ENCODE assay signal across 16 cellular contexts in genomic region chr18:79428287-79428686, GRCh38.
"Had no signal": no experiment of that assay in that cellular context is flagged by ENCODE, and none has a peak within 500 bp of the region (broad histone marks: within the 10 kb centered on the region; RNA-seq: fewer than 3 reads in every experiment).

No MANE protein-coding gene starts in this region.

- H3K27ac Mint-ChIP-seq: activated naive CD8-positive, alpha-beta T cell treated with anti-CD3 and anti-CD28 coated beads, Interleukin-2, amount 10 ng/mL, durations not matched to agents 7 days and 5 days; dendritic cell treated with granulocyte-macrophage colony-stimulating factor and Interleukin-4, amounts not matched to agents 40 ng/mL and 50 ng/mL, for 4 days; stimulated activated effector memory CD8-positive, alpha-beta T cell treated with anti-CD3 and anti-CD28 coated beads, Interleukin-12 subunit alpha, Interleukin-12 subunit beta, amount 100 ng/mL, for 72 hours; T-helper 2 cell treated with Interferon-gamma antibody and Interleukin-4, amounts not matched to agents 5 μg/mL and 100 μg/mL, for 36 hours had no signal

- ATAC-seq: effector memory CD8-positive, alpha-beta T cell; left lung; stimulated activated effector memory CD8-positive, alpha-beta T cell treated with anti-CD3 and anti-CD28 coated beads, Interleukin-12 subunit alpha, Interleukin-12 subunit beta, amount 100 ng/mL, for 72 hours; upper lobe of right lung had no signal

- H3K27me3 Mint-ChIP-seq: activated naive CD8-positive, alpha-beta T cell treated with anti-CD3 and anti-CD28 coated beads, Interleukin-2, amount 10 ng/mL, durations not matched to agents 7 days and 5 days; dendritic cell treated with granulocyte-macrophage colony-stimulating factor and Interleukin-4, amounts not matched to agents 40 ng/mL and 50 ng/mL, for 4 days; effector memory CD8-positive, alpha-beta T cell had no signal

- H3K4me1 ChIP-seq: left lung, SJSA1 had no signal

- H3K27ac ChIP-seq: brain microvascular endothelial cell, left lung, neutrophil, SJSA1, thoracic aorta, upper lobe of right lung had no signal

- H3K9me3 Mint-ChIP-seq: activated naive CD8-positive, alpha-beta T cell treated with anti-CD3 and anti-CD28 coated beads, Interleukin-2, amount 10 ng/mL, durations not matched to agents 7 days and 5 days; dendritic cell treated with granulocyte-macrophage colony-stimulating factor and Interleukin-4, amounts not matched to agents 40 ng/mL and 50 ng/mL, for 4 days; effector memory CD8-positive, alpha-beta T cell; stimulated activated effector memory CD8-positive, alpha-beta T cell treated with anti-CD3 and anti-CD28 coated beads, Interleukin-12 subunit alpha, Interleukin-12 subunit beta, amount 100 ng/mL, for 72 hours; T-helper 2 cell treated with Interferon-gamma antibody and Interleukin-4, amounts not matched to agents 5 μg/mL and 100 μg/mL, for 36 hours had no signal

- DNase-seq: activated CD4-positive, alpha-beta T cell treated with anti-CD3 and anti-CD28 coated beads, Interleukin-2, amount 50 U/mL, for 4 hours; activated CD4-positive, CD25-positive, alpha-beta regulatory T cell treated with anti-CD3 and anti-CD28 coated beads, Interleukin-2, amount 50 U/mL, for 72 hours; activated naive CD8-positive, alpha-beta T cell treated with anti-CD3 and anti-CD28 coated beads, Interleukin-2, amount 10 ng/mL, durations not matched to agents 7 days and 5 days; activated T-cell treated with anti-CD3 and anti-CD28 coated beads for 4 hours; anterior cingulate cortex; brain microvascular endothelial cell; effector memory CD8-positive, alpha-beta T cell; retina; upper lobe of right lung had no signal

- H3K4me3 Mint-ChIP-seq: activated naive CD8-positive, alpha-beta T cell treated with anti-CD3 and anti-CD28 coated beads, Interleukin-2, amount 10 ng/mL, durations not matched to agents 7 days and 5 days; dendritic cell treated with granulocyte-macrophage colony-stimulating factor and Interleukin-4, amounts not matched to agents 40 ng/mL and 50 ng/mL, for 4 days; effector memory CD8-positive, alpha-beta T cell; stimulated activated effector memory CD8-positive, alpha-beta T cell treated with anti-CD3 and anti-CD28 coated beads, Interleukin-12 subunit alpha, Interleukin-12 subunit beta, amount 100 ng/mL, for 72 hours; T-helper 2 cell treated with Interferon-gamma antibody and Interleukin-4, amounts not matched to agents 5 μg/mL and 100 μg/mL, for 36 hours had no signal

- H3K4me3 ChIP-seq: left lung, SJSA1, thoracic aorta, upper lobe of right lung had no signal

- H3K27me3 ChIP-seq: left lung, neutrophil, SJSA1, upper lobe of right lung had no signal

- H3K9me3 ChIP-seq: left lung, neutrophil, SJSA1, thoracic aorta, upper lobe of right lung had no signal

- H3K36me3 ChIP-seq: brain microvascular endothelial cell, neutrophil, SJSA1, thoracic aorta, upper lobe of right lung had no signal
